14 cellular contexts compared by ENCODE assay signal in the genomic region with DNA sequence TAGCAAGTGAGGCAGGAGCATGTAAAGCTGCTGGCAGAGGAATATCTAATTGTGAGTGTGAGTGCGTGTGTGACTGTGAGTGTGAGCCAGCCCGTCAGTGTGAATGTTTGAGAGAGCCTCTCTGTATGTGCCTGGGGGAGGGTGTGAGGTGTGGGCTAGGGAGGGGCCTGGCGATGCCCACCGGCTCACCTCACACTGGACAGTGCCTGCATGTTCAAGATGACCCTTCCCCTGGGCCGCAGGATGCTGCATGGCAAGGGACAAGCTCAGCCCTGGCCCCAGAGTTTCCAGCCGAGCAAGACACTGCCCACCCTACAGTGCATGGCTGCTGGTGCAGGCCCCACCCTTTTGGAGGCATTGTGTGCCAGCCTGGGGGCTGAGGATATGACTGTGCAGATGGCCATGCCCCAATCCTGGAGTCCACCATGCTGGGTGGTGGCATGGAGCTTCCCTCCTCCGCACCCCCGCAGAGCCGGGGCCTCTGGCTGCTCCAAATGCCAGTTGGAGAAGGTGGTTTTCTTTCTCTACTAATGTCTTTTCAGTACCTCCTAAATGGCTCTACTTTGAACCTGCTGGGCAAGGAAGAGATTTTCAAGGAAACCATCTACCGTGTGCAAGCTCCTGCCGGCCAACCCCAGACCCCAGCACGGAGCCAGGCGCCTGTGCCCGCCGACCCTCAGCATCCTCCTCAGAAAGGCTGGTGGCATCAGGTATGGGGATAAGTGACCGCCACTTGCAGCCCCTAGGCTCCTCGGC. TPM values are rescaled to one million over a fixed set of nuclear protein-coding genes. Genes with fewer than 3 reads are reported as not detected.
DNase-seq lines count a peak whose midpoint lies in the region; ATAC-seq and TF ChIP-seq lines count a peak whose summit lies in the region.
"Had no signal": no experiment of that assay in that cellular context is flagged by ENCODE, and none has a peak within 500 bp of the region (broad histone marks: within the 10 kb centered on the region; RNA-seq: fewer than 3 reads in every experiment).

No MANE protein-coding gene starts in this region.

- H3K27me3 Mint-ChIP-seq in T-helper 1 cell treated with Interleukin-12 subunit alpha and Interleukin-12 subunit beta and Interleukin-4 antibody, amounts not matched to agents 30 μg/mL and 1 μg/mL, for 36 hours (ENCODE audit: low read depth), result no peaks in the 10 kb centered on the region
- no peaks in the 10 kb centered on the region for H3K27me3 Mint-ChIP-seq in progenitor cell of endocrine pancreas
- H3K27me3 Mint-ChIP-seq in stimulated activated naive B cell treated with anti-CD40 and anti-IgM and Interleukin-4, amounts not matched to agents 10 μg/mL and 1 μg/mL and 100 μg/mL, for 72 hours, result no peaks in the 10 kb centered on the region

- H3K4me2 ChIP-seq in PC-3 (ENCODE audit: low read length) (peak overlapping the region; percentile 68), hepatocyte (peak overlapping the region; percentile 65)

- H3K27ac Mint-ChIP-seq in T-helper 1 cell treated with Interleukin-12 subunit alpha and Interleukin-12 subunit beta and Interleukin-4 antibody, amounts not matched to agents 30 μg/mL and 1 μg/mL, for 36 hours, result peak overlapping the region; percentile 36
- peak overlapping the region; percentile 94 for H3K27ac Mint-ChIP-seq in progenitor cell of endocrine pancreas
- no peak overlapping the region for H3K27ac Mint-ChIP-seq in stimulated activated naive B cell treated with anti-CD40 and anti-IgM and Interleukin-4, amounts not matched to agents 10 μg/mL and 1 μg/mL and 100 μg/mL, for 72 hours

- H3K79me2 ChIP-seq in PC-3 (ENCODE audit: low read length) (no peaks in the 10 kb centered on the region), hepatocyte (no peaks in the 10 kb centered on the region)

- no peaks in the 10 kb centered on the region for H3K9me3 Mint-ChIP-seq in T-helper 1 cell treated with Interleukin-12 subunit alpha and Interleukin-12 subunit beta and Interleukin-4 antibody, amounts not matched to agents 30 μg/mL and 1 μg/mL, for 36 hours
- H3K9me3 Mint-ChIP-seq in progenitor cell of endocrine pancreas (ENCODE audit: low read depth), result peaks cover 3% of the 10 kb centered on the region
- H3K9me3 Mint-ChIP-seq in stimulated activated naive B cell treated with anti-CD40 and anti-IgM and Interleukin-4, amounts not matched to agents 10 μg/mL and 1 μg/mL and 100 μg/mL, for 72 hours, result no peaks in the 10 kb centered on the region

- H3K36me3 ChIP-seq in PC-3 (ENCODE audit: low read depth, low read length) (no peaks in the 10 kb centered on the region), hepatocyte (replicated peaks; ENCODE audit: insufficient read depth, low read depth) (no peaks in the 10 kb centered on the region)

- H3K4me1 ChIP-seq in PC-3 (ENCODE audit: insufficient read depth, low read length) (peaks cover 38% of the 10 kb centered on the region), hepatocyte (ENCODE audit: insufficient read depth) (peaks cover 13% of the 10 kb centered on the region)

- H2AFZ ChIP-seq in PC-3 (ENCODE audit: low read length) (peak overlapping the region; percentile 52), hepatocyte (no peak overlapping the region)

- no peaks in the 10 kb centered on the region for H3F3A ChIP-seq in PC-3 (ENCODE audit: low read length, unreplicated experiment)

- H4K20me1 ChIP-seq in PC-3 (ENCODE audit: low read length) (no peaks in the 10 kb centered on the region), hepatocyte (ENCODE audit: insufficient read depth, poor library complexity, severe bottlenecking) (no peaks in the 10 kb centered on the region)

- intact Hi-C loops in PC-3 (cut with micrococcal nuclease), result no loop called here

- WGBS in hepatocyte (ENCODE audit: low lambda C conversion rate, missing lambda C conversion rate), result 87% methylated on average over 17 of the region's 17 CpGs

- H3K36me3 Mint-ChIP-seq in T-helper 1 cell treated with Interleukin-12 subunit alpha and Interleukin-12 subunit beta and Interleukin-4 antibody, amounts not matched to agents 30 μg/mL and 1 μg/mL, for 36 hours (ENCODE audit: low read depth), result peaks cover 58% of the 10 kb centered on the region
- peaks cover 21% of the 10 kb centered on the region for H3K36me3 Mint-ChIP-seq in progenitor cell of endocrine pancreas (ENCODE audit: insufficient read depth)
- peaks cover 20 to 42% of the 10 kb centered on the region in 2 donors for H3K36me3 Mint-ChIP-seq in stimulated activated naive B cell treated with anti-CD40 and anti-IgM and Interleukin-4, amounts not matched to agents 10 μg/mL and 1 μg/mL and 100 μg/mL, for 72 hours

- CTCF ChIA-PET in PC-3 (lab: Charles Lee), result no interaction called here

- H3K9me2 ChIP-seq in PC-3 (replicated peaks; ENCODE audit: low read length) (no peaks in the 10 kb centered on the region), hepatocyte (replicated peaks; ENCODE audit: insufficient read depth) (no peaks in the 10 kb centered on the region)

- no peak for TF ChIP-seq CTCF in PC-3 (conservative IDR thresholded peaks at IDR 0.05; ENCODE audit: low read depth, low read length)
- TF ChIP-seq CTCF in hepatocyte (IDR thresholded peaks at IDR 0.05; ENCODE audit: poor library complexity), result no peak
- no peak for TF ChIP-seq CTCF in progenitor cell of endocrine pancreas (IDR thresholded peaks at IDR 0.05; ENCODE audit: unreplicated experiment)

- H3K9ac ChIP-seq in PC-3 (ENCODE audit: low read length), result 0 out of 2 replicates have a peak overlapping the region, but pooled peaks have one; percentile 17

- peak overlapping the region; percentile 47 for H3K27ac ChIP-seq in PC-3 (ENCODE audit: low read length)
- H3K27ac ChIP-seq in hepatocyte, result peak overlapping the region; percentile 92
- H3K27ac ChIP-seq: 22Rv1 had no signal

- no peak for ATAC-seq in PC-3
- no peak for ATAC-seq in stimulated activated naive B cell treated with anti-CD40 and anti-IgM and Interleukin-4, amounts not matched to agents 10 μg/mL and 1 μg/mL and 100 μg/mL, for 72 hours (replicated peaks)
- ATAC-seq: activated CD4-positive, CD25-positive, alpha-beta regulatory T cell treated with anti-CD3 and anti-CD28 coated beads, Interleukin-2, amount 50 U/mL, for 24 hours had no signal

- no peak overlapping the region for H3K4me3 Mint-ChIP-seq in T-helper 1 cell treated with Interleukin-12 subunit alpha and Interleukin-12 subunit beta and Interleukin-4 antibody, amounts not matched to agents 30 μg/mL and 1 μg/mL, for 36 hours
- H3K4me3 Mint-ChIP-seq in progenitor cell of endocrine pancreas (ENCODE audit: low read depth), result peak overlapping the region; percentile 19
- H3K4me3 Mint-ChIP-seq in stimulated activated naive B cell treated with anti-CD40 and anti-IgM and Interleukin-4, amounts not matched to agents 10 μg/mL and 1 μg/mL and 100 μg/mL, for 72 hours, result no peak overlapping the region

- POLR2A ChIA-PET in PC-3 (lab: Charles Lee; ENCODE audit: unreplicated experiment), result no interaction called here

- no peak for DNase-seq in T-helper 1 cell
- peak; percentile 25 for DNase-seq in PC-3
- no peak for DNase-seq in hepatocyte (ENCODE audit: low spot score)
- no peak for DNase-seq in progenitor cell of endocrine pancreas (ENCODE audit: low spot score, unreplicated experiment)
- DNase-seq in stimulated activated naive B cell treated with anti-CD40 and anti-IgM and Interleukin-4, amounts not matched to agents 10 μg/mL and 1 μg/mL and 100 μg/mL, for 72 hours, result no peak
- no peak for DNase-seq in activated effector memory CD4-positive, alpha-beta T cell treated with anti-CD3 and anti-CD28 coated beads, Interleukin-2, amount 50 U/mL, for 16 hours
- DNase-seq in DMS114 treated with DMSO at 0.1 percent for 48 hours (lab: John Stamatoyannopoulos, UW; ENCODE audit: unreplicated experiment), result no peak
- DNase-seq: activated effector memory CD4-positive, alpha-beta T cell treated with Interleukin-2 at 50 U/mL for 16 hours; GOT3; NCI-H146; NCI-H510A had no signal

- H3K4me3 ChIP-seq in PC-3 (ENCODE audit: low read length) (peak overlapping the region; percentile 32; the same call in 1 of the 2 replicates), hepatocyte (no peak overlapping the region)

- H3K9me3 ChIP-seq in PC-3 (ENCODE audit: low read length), result no peaks in the 10 kb centered on the region
- no peaks in the 10 kb centered on the region for H3K9me3 ChIP-seq in hepatocyte (ENCODE audit: low read depth)

- H3K4me1 Mint-ChIP-seq in T-helper 1 cell treated with Interleukin-12 subunit alpha and Interleukin-12 subunit beta and Interleukin-4 antibody, amounts not matched to agents 30 μg/mL and 1 μg/mL, for 36 hours (ENCODE audit: low read depth), result peaks cover 63% of the 10 kb centered on the region
- peaks cover 15% of the 10 kb centered on the region for H3K4me1 Mint-ChIP-seq in progenitor cell of endocrine pancreas (ENCODE audit: low read depth)
- peaks cover 50 to 82% of the 10 kb centered on the region in 2 donors for H3K4me1 Mint-ChIP-seq in stimulated activated naive B cell treated with anti-CD40 and anti-IgM and Interleukin-4, amounts not matched to agents 10 μg/mL and 1 μg/mL and 100 μg/mL, for 72 hours

- H3K27me3 ChIP-seq in PC-3 (ENCODE audit: low read length) (no peaks in the 10 kb centered on the region), hepatocyte (no peaks in the 10 kb centered on the region)

- BruUV-seq in PC-3 (replicated peaks; lab: Mats Ljungman, UMichigan), result TSS peak; percentile 48

RNA-seq across cellular contexts. Expression of a gene that starts 27.6 kb away (rescaled TPM):
- total RNA-seq in PC-3 (2014; rRNA removed) (5.4 and 6.3 TPM in 2 replicates), hepatocyte (5.8 and 6.3 TPM in 2 replicates), progenitor cell of endocrine pancreas (9.6 and 12.0 TPM in 2 replicates)
- 4.1 and 6.5 TPM in 2 replicates for polyA plus RNA-seq in hepatocyte
